ENCODE assay signal across 8 cellular contexts in the genomic region with DNA sequence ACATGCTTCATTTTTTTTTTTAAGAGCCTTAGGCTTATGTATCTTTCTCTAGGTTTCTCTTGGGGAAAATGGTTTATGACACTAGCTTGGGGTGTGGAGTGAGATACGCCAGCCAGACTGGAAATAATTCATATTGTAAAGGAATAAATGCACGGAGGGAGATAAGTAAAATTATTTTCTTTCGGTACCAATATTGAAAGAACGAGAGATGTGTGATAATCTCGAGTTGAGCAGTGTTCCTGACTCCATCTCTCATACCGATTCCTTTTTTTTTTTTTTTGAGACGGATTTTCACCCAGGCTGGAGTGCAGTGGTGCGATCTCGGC. TPM values are rescaled to one million over a fixed set of nuclear protein-coding genes. Genes with fewer than 3 reads are reported as not detected.
A peak's percentile ranks its signal among the peaks of the same experiment; 100 is the strongest.
DNase-seq lines count a peak whose midpoint lies in the region; ATAC-seq and TF ChIP-seq lines count a peak whose summit lies in the region.

No MANE protein-coding gene starts in this region.

- H3K27me3 ChIP-seq in HL-60 (ENCODE audit: insufficient read depth, poor library complexity, severe bottlenecking) (no peaks in the 10 kb centered on the region), iPS-15b (ENCODE audit: control insufficient read depth, insufficient read depth, low read length) (no peaks in the 10 kb centered on the region)

- no peaks in the 10 kb centered on the region for H3K4me1 ChIP-seq in iPS-15b (ENCODE audit: control insufficient read depth, insufficient read depth, low read length)

- no peak for DNase-seq in HL-60 (ENCODE audit: low read depth in 1 of 2, low spot score in 1 of 2)
- no peak for DNase-seq in stimulated activated effector memory CD8-positive, alpha-beta T cell treated with anti-CD3 and anti-CD28 coated beads, Interleukin-12 subunit alpha, Interleukin-12 subunit beta, amount 100 ng/mL, for 72 hours (ENCODE audit: low spot score in 2 of 2)
- no peak for DNase-seq in islet precursor cell
- no peak for DNase-seq in NCI-H526 (lab: John Stamatoyannopoulos, UW)

- peak overlapping the region; percentile 83 for H3K9ac ChIP-seq in iPS-15b (ENCODE audit: low read depth, low read length)

- peak overlapping the region; percentile 73 for H3K4me3 ChIP-seq in HL-60 (replicated peaks; ENCODE audit: insufficient read depth, low read length)
- peak overlapping the region; percentile 92 for H3K4me3 ChIP-seq in iPS-15b (ENCODE audit: low read depth, low read length)

- H3K36me3 Mint-ChIP-seq in activated T-helper 17 cell treated with anti-CD3 and anti-CD28 coated beads, Interleukin-2, amount 50 U/mL, for 72 hours (ENCODE audit: low read depth), result peaks cover 64% of the 10 kb centered on the region
- peaks cover 75% of the 10 kb centered on the region for H3K36me3 Mint-ChIP-seq in stimulated activated effector memory CD8-positive, alpha-beta T cell treated with anti-CD3 and anti-CD28 coated beads, Interleukin-12 subunit alpha, Interleukin-12 subunit beta, amount 100 ng/mL, for 72 hours

- H3K9me3 ChIP-seq in iPS-15b (ENCODE audit: control insufficient read depth, insufficient read depth, low read length), result no peaks in the 10 kb centered on the region

- peak overlapping the region; percentile 81 for H3K27ac ChIP-seq in HL-60 (replicated peaks)

- ATAC-seq in activated T-helper 17 cell treated with anti-CD3 and anti-CD28 coated beads, Interleukin-2, amount 50 U/mL, for 72 hours (replicated peaks), result no peak
- ATAC-seq in stimulated activated effector memory CD8-positive, alpha-beta T cell treated with anti-CD3 and anti-CD28 coated beads, Interleukin-12 subunit alpha, Interleukin-12 subunit beta, amount 100 ng/mL, for 72 hours, result no peak
- ATAC-seq in HG03108 (IDR thresholded peaks at IDR 0.05; ENCODE audit: unreplicated experiment), result no peak
- no peak for ATAC-seq in GM18502 (IDR thresholded peaks at IDR 0.05; ENCODE audit: poor library complexity, unreplicated experiment)

- H3K27ac Mint-ChIP-seq in activated T-helper 17 cell treated with anti-CD3 and anti-CD28 coated beads, Interleukin-2, amount 50 U/mL, for 72 hours, result peak overlapping the region; percentile 96
- H3K27ac Mint-ChIP-seq in stimulated activated effector memory CD8-positive, alpha-beta T cell treated with anti-CD3 and anti-CD28 coated beads, Interleukin-12 subunit alpha, Interleukin-12 subunit beta, amount 100 ng/mL, for 72 hours, result peak overlapping the region; percentile 98

- H3K27me3 Mint-ChIP-seq in activated T-helper 17 cell treated with anti-CD3 and anti-CD28 coated beads, Interleukin-2, amount 50 U/mL, for 72 hours, result no peaks in the 10 kb centered on the region

- no peaks in the 10 kb centered on the region for H3K36me3 ChIP-seq in iPS-15b (ENCODE audit: control insufficient read depth, insufficient read depth, low read length)

- no peaks in the 10 kb centered on the region for H3K9me3 Mint-ChIP-seq in activated T-helper 17 cell treated with anti-CD3 and anti-CD28 coated beads, Interleukin-2, amount 50 U/mL, for 72 hours
- no peaks in the 10 kb centered on the region for H3K9me3 Mint-ChIP-seq in stimulated activated effector memory CD8-positive, alpha-beta T cell treated with anti-CD3 and anti-CD28 coated beads, Interleukin-12 subunit alpha, Interleukin-12 subunit beta, amount 100 ng/mL, for 72 hours

- H3K4me1 Mint-ChIP-seq in activated T-helper 17 cell treated with anti-CD3 and anti-CD28 coated beads, Interleukin-2, amount 50 U/mL, for 72 hours, result peaks cover 46% of the 10 kb centered on the region
- H3K4me1 Mint-ChIP-seq in stimulated activated effector memory CD8-positive, alpha-beta T cell treated with anti-CD3 and anti-CD28 coated beads, Interleukin-12 subunit alpha, Interleukin-12 subunit beta, amount 100 ng/mL, for 72 hours, result peaks cover 60% of the 10 kb centered on the region

- no peak for TF ChIP-seq CTCF in HL-60 (IDR thresholded peaks at IDR 0.05; ENCODE audit: insufficient read depth, low read length)

- H3K4me3 Mint-ChIP-seq in activated T-helper 17 cell treated with anti-CD3 and anti-CD28 coated beads, Interleukin-2, amount 50 U/mL, for 72 hours, result peak overlapping the region; percentile 97
- peak overlapping the region; percentile 98 for H3K4me3 Mint-ChIP-seq in stimulated activated effector memory CD8-positive, alpha-beta T cell treated with anti-CD3 and anti-CD28 coated beads, Interleukin-12 subunit alpha, Interleukin-12 subunit beta, amount 100 ng/mL, for 72 hours

RNA-seq across cellular contexts. Expression of a gene that starts 1.3 kb away (rescaled TPM):
- total RNA-seq in activated T-helper 17 cell treated with anti-CD3 and anti-CD28 coated beads, Interleukin-2, amount 50 U/mL, for 72 hours, result 100 to 1,000 TPM; 243 to 283 TPM
